2 cellular contexts compared by ENCODE assay signal in genomic region chr6:122692807-122693580, GRCh38.
TF ChIP-seq lines count a peak whose summit lies in the region.

No MANE protein-coding gene starts in this region.

TF ChIP-seq in IMR-90, 13 proteins besides CTCF, POLR2A, EP300 and RAD21:
- no peak for TF ChIP-seq RCOR1 (IDR thresholded peaks at IDR 0.05; ENCODE audit: insufficient replicate concordance, low read length)
- peak; percentile 90 for TF ChIP-seq MAFK (IDR thresholded peaks at IDR 0.05; ENCODE audit: low read depth, low read length)
TF ChIP-seq in IMR-90: peak in this region for 1.

TF ChIP-seq in K562, 482 proteins besides CTCF, POLR2A, EP300 and RAD21:
- TF ChIP-seq SREBF1 (IDR thresholded peaks at IDR 0.05; ENCODE audit: borderline replicate concordance, low read depth, low read length) (no peak), TFAP4 (CRISPR knock-in tag; IDR thresholded peaks at IDR 0.05; ENCODE audit: borderline replicate concordance) (no peak), E2F4 (CRISPR knock-in tag; IDR thresholded peaks at IDR 0.05; ENCODE audit: low read depth) (no peak), ELF1 (tag; IDR thresholded peaks at IDR 0.05) (no peak), MAFG (tag; conservative IDR thresholded peaks at IDR 0.05) (peak; percentile 45; the same call in 1 of the 2 replicates), ZBTB17 (CRISPR knock-in tag; IDR thresholded peaks at IDR 0.05) (no peak), KDM4B (IDR thresholded peaks at IDR 0.05; ENCODE audit: borderline replicate concordance in 2 of 2, low read depth in 1 of 2) (no peak), MAZ (CRISPR knock-in tag; conservative IDR thresholded peaks at IDR 0.05 in 1 of 2, IDR thresholded peaks at IDR 0.05 in 1 of 2) (no peak), LEF1 (IDR thresholded peaks at IDR 0.05) (no peak), ZNF398 (CRISPR knock-in tag; IDR thresholded peaks at IDR 0.05) (no peak), NR0B1 (IDR thresholded peaks at IDR 0.05; ENCODE audit: partially characterized antibody) (no peak), ZNF316 (IDR thresholded peaks at IDR 0.05) (peak; percentile 83), ZNF354B (CRISPR knock-in tag; IDR thresholded peaks at IDR 0.05) (no peak), ZNF717 (CRISPR knock-in tag; IDR thresholded peaks at IDR 0.05) (no peak), RCOR1 (IDR thresholded peaks at IDR 0.05; ENCODE audit: borderline replicate concordance in 1 of 2, low read depth in 2 of 2, low read length in 2 of 2) (no peak), C11orf30 (IDR thresholded peaks at IDR 0.05; ENCODE audit: low read depth) (peak; percentile 63; the same call in 1 of the 2 replicates), HLTF (IDR thresholded peaks at IDR 0.05) (no peak), THRAP3 (IDR thresholded peaks at IDR 0.05; ENCODE audit: borderline replicate concordance) (no peak), HOMEZ (CRISPR knock-in tag; IDR thresholded peaks at IDR 0.05) (no peak), MAFK (IDR thresholded peaks at IDR 0.05; ENCODE audit: low read length) (peak; percentile 71; the same call in 1 of the 2 replicates), PTBP1 (IDR thresholded peaks at IDR 0.05; ENCODE audit: low read depth, low read length) (no peak), MAFF (IDR thresholded peaks at IDR 0.05; ENCODE audit: low read length) (peak; percentile 67), ZBTB8A (IDR thresholded peaks at IDR 0.05; ENCODE audit: partially characterized antibody) (no peak), RHOXF2B (CRISPR knock-in tag; conservative IDR thresholded peaks at IDR 0.05) (no peak), POU5F1 (IDR thresholded peaks at IDR 0.05; ENCODE audit: borderline replicate concordance, low read depth, low read length, partially characterized antibody) (no peak), ATF3 (IDR thresholded peaks at IDR 0.05) (no peak), ATF3 (CRISPR knock-in tag; conservative IDR thresholded peaks at IDR 0.05) (no peak), ZBTB34 (CRISPR knock-in tag; IDR thresholded peaks at IDR 0.05) (no peak), IRF9 (tag; IDR thresholded peaks at IDR 0.05) (no peak), SMC3 (conservative IDR thresholded peaks at IDR 0.05; ENCODE audit: insufficient read depth, low read depth, low read length) (no peak), SRSF3 (IDR thresholded peaks at IDR 0.05; ENCODE audit: insufficient read depth, low read length) (no peak), EGR1 (conservative IDR thresholded peaks at IDR 0.05) (no peak), E2F5 (CRISPR knock-in tag; IDR thresholded peaks at IDR 0.05) (no peak), IRF1 (CRISPR knock-in tag; IDR thresholded peaks at IDR 0.05; ENCODE audit: borderline replicate concordance) (no peak), RBM14 (IDR thresholded peaks at IDR 0.05; ENCODE audit: borderline replicate concordance, insufficient read depth, low read depth, low read length) (no peak), ILK (tag; IDR thresholded peaks at IDR 0.05; ENCODE audit: borderline replicate concordance, low read depth) (no peak), CLOCK (CRISPR knock-in tag; IDR thresholded peaks at IDR 0.05; ENCODE audit: borderline replicate concordance) (no peak), ZNF217 (CRISPR knock-in tag; IDR thresholded peaks at IDR 0.05) (no peak), ZNF184 (CRISPR knock-in tag; IDR thresholded peaks at IDR 0.05) (no peak), SNAPC5 (CRISPR knock-in tag; IDR thresholded peaks at IDR 0.05) (no peak), ETS2 (tag; IDR thresholded peaks at IDR 0.05; ENCODE audit: borderline replicate concordance, poor library complexity, severe bottlenecking) (no peak), KDM1A (IDR thresholded peaks at IDR 0.05) (no peak), ZNF830 (CRISPR knock-in tag; IDR thresholded peaks at IDR 0.05) (no peak)
